ENCODE assay signal across 19 cellular contexts in the genomic region with DNA sequence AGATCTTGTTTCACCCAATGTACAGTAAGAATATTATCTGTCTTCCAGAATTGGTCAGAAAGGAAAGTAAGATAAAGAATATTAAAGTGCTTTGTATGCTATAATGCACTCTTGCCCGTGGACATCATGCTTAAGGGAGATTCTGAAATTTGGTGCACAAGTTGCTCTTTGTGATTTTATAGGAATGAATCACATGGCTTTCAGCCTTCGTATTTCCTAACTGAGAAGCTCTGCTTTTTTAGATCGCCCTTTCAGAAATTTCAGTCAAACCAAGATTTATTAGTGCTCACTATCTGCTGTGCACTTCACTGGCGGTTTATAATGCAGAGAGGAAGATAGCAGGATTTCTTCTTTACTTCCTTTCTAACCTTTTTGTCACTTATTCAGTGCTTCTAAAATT.
DNase-seq lines count a peak whose midpoint lies in the region; ATAC-seq, FAIRE-seq and TF ChIP-seq lines count a peak whose summit lies in the region.
"Had no signal": no experiment of that assay in that cellular context is flagged by ENCODE, and none has a peak within 500 bp of the region (broad histone marks: within the 10 kb centered on the region; RNA-seq: fewer than 3 reads in every experiment).

No MANE protein-coding gene starts in this region.

- H2BK20ac ChIP-seq in H1 (ENCODE audit: low read length) (no peak overlapping the region), H9 (ENCODE audit: low read depth, low read length, poor library complexity, severe bottlenecking) (no peak overlapping the region)

- POLR2A ChIA-PET in H1 (lab: Charles Lee; ENCODE audit: partially characterized antibody), result no interaction called here

- H3K14ac ChIP-seq in H1 (ENCODE audit: insufficient read length), result no peak overlapping the region
- H3K14ac ChIP-seq in H9 (ENCODE audit: insufficient read depth, low read length), result no peak overlapping the region

- H3K9ac ChIP-seq in H1 (replicated peaks in 1 of 4; ENCODE audit: extremely low read depth in 1 of 4, low read depth in 3 of 4, low read length in 3 of 4) (no peak overlapping the region), H9 (ENCODE audit: extremely low read depth, insufficient read length, low read length) (no peak overlapping the region)
- H3K9ac ChIP-seq: BLaER1 treated with 17β-estradiol and CSF1 and Interleukin-3, amounts not matched to agents 10 nM and 100 nM had no signal

- no peak for ATAC-seq in GM18517 (IDR thresholded peaks at IDR 0.05; ENCODE audit: unreplicated experiment)
- ATAC-seq: CD8-positive, alpha-beta T cell; GM23338 had no signal

- H4K20me1 ChIP-seq in H1 (replicated peaks in 1 of 2; ENCODE audit: control insufficient read depth in 1 of 2, insufficient read depth in 2 of 2, low read length in 2 of 2), result no peaks in the 10 kb centered on the region
- no peaks in the 10 kb centered on the region for H4K20me1 ChIP-seq in H9 (ENCODE audit: control insufficient read depth, insufficient read depth, insufficient read length)
- H4K20me1 ChIP-seq: BLaER1 treated with 17β-estradiol and CSF1 and Interleukin-3, amounts not matched to agents 10 nM and 100 nM had no signal

- H3K4me2 ChIP-seq in H1 (ENCODE audit: insufficient read depth in 1 of 2, low read depth in 2 of 2, low read length in 2 of 2) (no peak overlapping the region), H9 (ENCODE audit: insufficient read depth, insufficient read length, low read length) (no peak overlapping the region)
- H3K4me2 ChIP-seq: GM23338 had no signal

- TF ChIP-seq CTCF in H1 (IDR thresholded peaks at IDR 0.05; ENCODE audit: control extremely low read depth in 1 of 3, insufficient read depth in 1 of 3, low read depth in 1 of 3, low read length in 3 of 3), result no peak
- no peak for TF ChIP-seq CTCF in WERI-Rb-1 (IDR thresholded peaks at IDR 0.05; ENCODE audit: low read depth, low read length)
- TF ChIP-seq CTCF in H9 (conservative IDR thresholded peaks at IDR 0.05), result no peak

- H3K4ac ChIP-seq in H1 (replicated peaks; ENCODE audit: insufficient read length, low read depth, low read length) (no peak overlapping the region), H9 (ENCODE audit: low read depth, low read length) (no peak overlapping the region)

- H3K4me1 ChIP-seq in H1 (replicated peaks in 1 of 4; ENCODE audit: control insufficient read depth in 3 of 4, insufficient read depth in 4 of 4, low read length in 3 of 4) (peaks cover 0 to 4% (median under 1%) of the 10 kb centered on the region in 4 experiments; a peak in 1 of 7 replicates), H9 (ENCODE audit: insufficient read depth, low read length) (no peaks in the 10 kb centered on the region)

- no peaks in the 10 kb centered on the region for H3K9me3 ChIP-seq in H1 (ENCODE audit: insufficient read depth in 2 of 2, low read depth in 1 of 2, low read length in 1 of 2)
- H3K9me3 ChIP-seq in WERI-Rb-1 (ENCODE audit: severe bottlenecking), result no peaks in the 10 kb centered on the region
- no peaks in the 10 kb centered on the region for H3K9me3 ChIP-seq in H9 (ENCODE audit: control insufficient read depth, low read depth, low read length)
- H3K9me3 ChIP-seq: BLaER1 treated with 17β-estradiol and CSF1 and Interleukin-3, amounts not matched to agents 10 nM and 100 nM; HAP-1 had no signal

- DNase-seq in ELR (ENCODE audit: low read depth) (peak; percentile 10), OCI-M1 (lab: John Stamatoyannopoulos, UW) (peak; percentile 1), H1 (ENCODE audit: low read depth in 1 of 2, low spot score in 2 of 2) (no peak), WERI-Rb-1 (no peak), globus pallidus (ENCODE audit: low spot score) (no peak), H9 (no peak)
- DNase-seq: CD8-positive, alpha-beta T cell; COR-L47; DMS 273 treated with DMSO at 0.1 percent for 48 hours; DMS53; DND-41; GDM1 had no signal

- no peak overlapping the region for H3K27ac Mint-ChIP-seq in H9
- H3K27ac Mint-ChIP-seq: B cell; CD8-positive, alpha-beta T cell; GM23338 had no signal

- H3K4me1 Mint-ChIP-seq in H9, result peaks cover 11 to 16% of the 10 kb centered on the region in 2 experiments
- H3K4me1 Mint-ChIP-seq: B cell had no signal

- CTCF ChIA-PET in H1 (lab: Charles Lee; ENCODE audit: partially characterized antibody), result interaction anchor here (1.2 to 3.8 kb wide), 3 partner anchors 10 to 1642 kb away, joined by 4 to 10 read pairs (median 6); no protein-coding TSS in a partner anchor

- TF ChIP-seq EP300 in H1 (IDR thresholded peaks at IDR 0.05; ENCODE audit: borderline replicate concordance in 1 of 2, low read depth in 2 of 2, low read length in 2 of 2), result no peak

- TF ChIP-seq RAD21 in H1 (IDR thresholded peaks at IDR 0.05 in 1 of 2, conservative IDR thresholded peaks at IDR 0.05 in 1 of 2; ENCODE audit: low read depth in 2 of 2, low read length in 2 of 2), result no peak

- H3K27me3 Mint-ChIP-seq in H9 (ENCODE audit: low read depth), result no peaks in the 10 kb centered on the region
- H3K27me3 Mint-ChIP-seq: B cell had no signal

- H3K56ac ChIP-seq in H1 (replicated peaks; ENCODE audit: insufficient read length, low read depth, low read length) (no peak overlapping the region), H9 (ENCODE audit: insufficient read length, low read depth, low read length) (no peak overlapping the region)

- H3K27ac ChIP-seq in H1 (ENCODE audit: low read depth, low read length) (no peak overlapping the region), WERI-Rb-1 (no peak overlapping the region), H9 (ENCODE audit: insufficient read length, low read depth, low read length) (no peak overlapping the region)
- H3K27ac ChIP-seq: BLaER1 treated with 17β-estradiol and CSF1 and Interleukin-3, amounts not matched to agents 10 nM and 100 nM had no signal

- H2AK5ac ChIP-seq in H1 (ENCODE audit: low read depth, low read length) (no peak overlapping the region), H9 (ENCODE audit: insufficient read length, low read length) (no peak overlapping the region)

- H3K79me1 ChIP-seq in H1 (ENCODE audit: low read depth, low read length) (no peaks in the 10 kb centered on the region), H9 (ENCODE audit: insufficient read depth, low read depth, low read length, poor library complexity, severe bottlenecking) (no peaks in the 10 kb centered on the region)

- no peak for TF ChIP-seq POLR2A in H1 (IDR thresholded peaks at IDR 0.05; ENCODE audit: control extremely low read depth in 1 of 2, low read depth in 2 of 2, low read length in 2 of 2)

- no peak overlapping the region for H3T11ph ChIP-seq in H9 (ENCODE audit: low read length)

- H2BK12ac ChIP-seq in H1 (ENCODE audit: low read depth, low read length) (no peak overlapping the region), H9 (ENCODE audit: insufficient read length, low read depth, low read length) (no peak overlapping the region)

- no peaks in the 10 kb centered on the region for H3K79me2 ChIP-seq in H1 (ENCODE audit: control insufficient read depth in 1 of 2, insufficient read depth in 2 of 2, low read length in 2 of 2)
- H3K79me2 ChIP-seq in H9 (ENCODE audit: insufficient read depth, low read length), result no peaks in the 10 kb centered on the region

- H3K9me3 Mint-ChIP-seq in H9, result no peaks in the 10 kb centered on the region
- H3K9me3 Mint-ChIP-seq: CD8-positive, alpha-beta T cell; GM23338 had no signal

- no peak for FAIRE-seq in H1 (lab: Jason Lieb, UNC)
- FAIRE-seq: GM12892, GM18507 had no signal

- H2BK5ac ChIP-seq in H1 (ENCODE audit: low read depth, low read length) (no peak overlapping the region), H9 (ENCODE audit: insufficient read length, low read length) (no peak overlapping the region)

- H4K8ac ChIP-seq in H1 (ENCODE audit: extremely low read depth, insufficient read depth, low read length), result no peak overlapping the region
- H4K8ac ChIP-seq in H9 (replicated peaks; ENCODE audit: insufficient read length, low read depth, low read length), result no peak overlapping the region

- H3K4me3 ChIP-seq in H1 (ENCODE audit: extremely low read depth in 1 of 4, insufficient read depth in 2 of 4, low read depth in 3 of 4, low read length in 4 of 4), result no peak overlapping the region
- H3K4me3 ChIP-seq in WERI-Rb-1 (ENCODE audit: low read depth, low read length), result no peak overlapping the region
- H3K4me3 ChIP-seq: BLaER1 treated with 17β-estradiol and CSF1 and Interleukin-3, amounts not matched to agents 10 nM and 100 nM; GM23338; HAP-1 had no signal

- H2BK15ac ChIP-seq in H1 (ENCODE audit: low read length) (no peak overlapping the region), H9 (ENCODE audit: low read depth, low read length) (no peak overlapping the region)

- H4K91ac ChIP-seq in H1 (replicated peaks; ENCODE audit: insufficient read length, low read length) (no peak overlapping the region), H9 (ENCODE audit: insufficient read length, low read depth, low read length) (no peak overlapping the region)

- 92% methylated on average over 4 of the region's 4 CpGs; no CpG with 5 or more reads in 1 of the 2 experiments for WGBS in H1 (ENCODE audit: extremely low coverage in 1 of 2, insufficient coverage in 1 of 2, insufficient read length in 1 of 2, insufficient replicate concordance in 2 of 2, low coverage in 1 of 2, low lambda C conversion rate in 2 of 2, missing lambda C conversion rate in 1 of 2), 2 experiments
- WGBS in H9 (ENCODE audit: extremely low coverage, insufficient read length, low lambda C conversion rate), result no CpG with 5 or more reads among the region's 4 CpGs

- no peaks in the 10 kb centered on the region for H3K23me2 ChIP-seq in H1 (ENCODE audit: low read depth, low read length)
- H3K23me2 ChIP-seq in H9 (ENCODE audit: insufficient read length, low read depth, low read length, poor library complexity, severe bottlenecking), result no peaks in the 10 kb centered on the region

- H3K23ac ChIP-seq in H1 (ENCODE audit: insufficient read length), result no peak overlapping the region
- H3K23ac ChIP-seq in H9 (ENCODE audit: insufficient read length, low read depth, low read length), result no peak overlapping the region

- H2BK120ac ChIP-seq in H1 (replicated peaks; ENCODE audit: low read depth, low read length) (no peak overlapping the region), H9 (ENCODE audit: low read depth, low read length, poor library complexity, severe bottlenecking) (no peak overlapping the region)

- H3K36me3 ChIP-seq in H1 (ENCODE audit: control insufficient read depth in 2 of 4, insufficient read depth in 4 of 4, low read length in 3 of 4), result no peaks in the 10 kb centered on the region
- no peaks in the 10 kb centered on the region for H3K36me3 ChIP-seq in WERI-Rb-1
- H3K36me3 ChIP-seq: BLaER1 treated with 17β-estradiol and CSF1 and Interleukin-3, amounts not matched to agents 10 nM and 100 nM; HAP-1 had no signal

- H4K5ac ChIP-seq in H1 (ENCODE audit: insufficient read length, low read depth, low read length) (no peak overlapping the region), H9 (ENCODE audit: insufficient read length, low read depth, low read length) (no peak overlapping the region)

- no peaks in the 10 kb centered on the region for H3K36me3 Mint-ChIP-seq in H9 (ENCODE audit: insufficient read depth in 1 of 3, low read depth in 3 of 3)
- H3K36me3 Mint-ChIP-seq: CD8-positive, alpha-beta T cell had no signal

- H2AFZ ChIP-seq in H1 (ENCODE audit: low read length) (0 out of 2 replicates have a peak overlapping the region, but pooled peaks have one; percentile 45), H9 (ENCODE audit: low read length) (no peak overlapping the region)
- H2AFZ ChIP-seq: GM23338 had no signal

- H3K27me3 ChIP-seq in H1 (replicated peaks in 1 of 4; ENCODE audit: control insufficient read depth in 3 of 4, extremely low read depth in 1 of 4, insufficient read depth in 3 of 4, low read length in 3 of 4) (no peaks in the 10 kb centered on the region), WERI-Rb-1 (ENCODE audit: insufficient read depth, low read depth, severe bottlenecking) (no peaks in the 10 kb centered on the region), H9 (ENCODE audit: insufficient read depth, low read length) (no peaks in the 10 kb centered on the region)

- no peak overlapping the region for H3K4me3 Mint-ChIP-seq in H9
- H3K4me3 Mint-ChIP-seq: B cell; CD8-positive, alpha-beta T cell; GM23338 had no signal

- no peak overlapping the region for H3K18ac ChIP-seq in H1 (ENCODE audit: extremely low read depth, low read length)
- H3K18ac ChIP-seq in H9 (ENCODE audit: insufficient read length, low read depth, low read length), result no peak overlapping the region

Comparison
In these comparisons a context has a peak if more than half of its experiments do, and no peak if none do; other contexts are left out.
1. DNase-seq: peak in ELR (single experiment) and OCI-M1 (single experiment); none in H1 (0 of 2), WERI-Rb-1 (single experiment), globus pallidus (single experiment) and H9 (single experiment).